18 cellular contexts compared by ENCODE assay signal in genomic region chr16:52227851-52228250, GRCh38.
"Had no signal": no experiment of that assay in that cellular context is flagged by ENCODE, and none has a peak within 500 bp of the region (broad histone marks: within the 10 kb centered on the region; RNA-seq: fewer than 3 reads in every experiment).

No MANE protein-coding gene starts in this region.

- DNase-seq: KBM-7, MV-4-11, NCI-H1048, NCI-H1105, NCI-H1436 treated with DMSO at 0.1 percent for 48 hours, NCI-H1694, NCI-H187 treated with DMSO at 0.1 percent for 48 hours, NCI-H2029 treated with DMSO at 0.1 percent for 48 hours, NCI-H226, NCI-H446, NCI-H510A, NCI-H524 treated with DMSO at 0.1 percent for 48 hours, NCI-H69, NCI-H774, PC-3, SHP77, SJCRH30 had no signal

- H3K36me3 ChIP-seq: SJCRH30 had no signal

- H3K9me3 ChIP-seq: SJCRH30 had no signal

- H3K4me3 ChIP-seq: SJCRH30 had no signal

- H3K27me3 ChIP-seq: SJCRH30 had no signal

- H3K27ac ChIP-seq: RWPE1, SJCRH30 had no signal
